ENCODE assay signal across 8 cellular contexts in genomic region chr12:111033281-111034147, GRCh38. TPM values are rescaled to one million over a fixed set of nuclear protein-coding genes. Genes with fewer than 3 reads are reported as not detected.
A peak's percentile ranks its signal among the peaks of the same experiment; 100 is the strongest.
DNase-seq lines count a peak whose midpoint lies in the region; ATAC-seq, FAIRE-seq and TF ChIP-seq lines count a peak whose summit lies in the region.

No MANE protein-coding gene starts in this region.

- TF ChIP-seq POLR2A in HCT116 (IDR thresholded peaks at IDR 0.05; ENCODE audit: borderline replicate concordance, extremely low read depth, insufficient read depth, insufficient read length): no peak

- peaks cover 0 to 5% of the 10 kb centered on the region in 2 donors for H3K36me3 Mint-ChIP-seq in CD14-positive monocyte
- no peaks in the 10 kb centered on the region for H3K36me3 Mint-ChIP-seq in WTC11

- H3K27ac Mint-ChIP-seq in CD14-positive monocyte: no peak overlapping the region
- H3K27ac Mint-ChIP-seq in WTC11: no peak overlapping the region

- H3K4me3 ChIP-seq in HCT116 (replicated peaks in 1 of 2; ENCODE audit: low read depth in 1 of 2, low read length in 2 of 2) (no peak overlapping the region), liver (ENCODE audit: low read depth in 1 of 3, low read length in 3 of 3) (peak overlapping the region; percentile 66 to 73 (median 69)), lower lobe of right lung (no peak overlapping the region), pancreas (peak overlapping the region in 1 of 4 donors; percentile 26)

- H3K27ac ChIP-seq in HCT116 (ENCODE audit: low read depth, low read length): no peak overlapping the region
- H3K27ac ChIP-seq in liver (ENCODE audit: low read depth in 1 of 2, low read length in 2 of 2): no peak overlapping the region
- no peak overlapping the region for H3K27ac ChIP-seq in lower lobe of right lung
- no peak overlapping the region for H3K27ac ChIP-seq in pancreas

- DNase-seq in CD14-positive monocyte (ENCODE audit: low spot score) (no peak), HCT116 (ENCODE audit: low read depth, low spot score) (no peak), WTC11 (ENCODE audit: low spot score) (peak; percentile 77), NCI-H345 treated with DMSO at 0.1 percent for 48 hours (lab: John Stamatoyannopoulos, UW; ENCODE audit: unreplicated experiment) (no peak), SKM-1 treated with dmso at 0.1 percent for 144 hours (lab: John Stamatoyannopoulos, UW; ENCODE audit: unreplicated experiment) (no peak), lower lobe of right lung (no peak), pancreas (no peak)

- H3K79me2 ChIP-seq in HCT116 (ENCODE audit: insufficient read depth, low read length): no peaks in the 10 kb centered on the region

- peaks cover 24% of the 10 kb centered on the region for H3K4me1 Mint-ChIP-seq in CD14-positive monocyte
- H3K4me1 Mint-ChIP-seq in WTC11: peaks cover 52% of the 10 kb centered on the region

- 2% methylated on average over 96 of the region's 96 CpGs for WGBS in liver
- WGBS in pancreas, 2 donors: 2% methylated on average over 57 to 96 of the region's 96 CpGs

- H3K9me3 Mint-ChIP-seq in CD14-positive monocyte: peaks cover 0 to 19% (median 12%) of the 10 kb centered on the region in 7 donors
- no peaks in the 10 kb centered on the region for H3K9me3 Mint-ChIP-seq in WTC11

- no TSS peak for BruUV-seq in HCT116 (replicated peaks; lab: Mats Ljungman, UMichigan)

- no peak for ATAC-seq in HCT116
- peak; percentile 23 for ATAC-seq in WTC11
- ATAC-seq in lower lobe of right lung: no peak
- ATAC-seq in pancreas: no peak

- H4K20me1 ChIP-seq in HCT116 (ENCODE audit: insufficient read depth): no peaks in the 10 kb centered on the region

- TF ChIP-seq RAD21 in HCT116 (IDR thresholded peaks at IDR 0.05; ENCODE audit: low read depth) (no peak), liver (IDR thresholded peaks at IDR 0.05) (no peak)

- H3K9me3 ChIP-seq in HCT116 (ENCODE audit: control insufficient read depth in 1 of 2, insufficient read depth in 1 of 2, low read depth in 1 of 2, low read length in 2 of 2) (no peaks in the 10 kb centered on the region), liver (ENCODE audit: control insufficient read depth in 4 of 4, low read length in 3 of 4) (no peaks in the 10 kb centered on the region), lower lobe of right lung (no peaks in the 10 kb centered on the region), pancreas (no peaks in the 10 kb centered on the region)

- CTCF ChIA-PET in HCT116 (lab: Charles Lee): no interaction called here
- CTCF ChIA-PET in WTC11 (lab: Charles Lee): interaction anchor here (0.6 to 1.3 kb wide), 4 partner anchors 11 to 271 kb away, joined by 3 to 4 read pairs (median 3); no protein-coding TSS in a partner anchor

- H3K9ac ChIP-seq in HCT116 (ENCODE audit: low read length) (no peak overlapping the region), liver (ENCODE audit: low read depth in 1 of 2, low read length in 2 of 2) (no peak overlapping the region)

- no peak for FAIRE-seq in pancreas (lab: Jason Lieb, UNC)

- POLR2A ChIA-PET in HCT116 (lab: Charles Lee): no interaction called here
- POLR2A ChIA-PET in WTC11 (lab: Charles Lee): no interaction called here

- no peaks in the 10 kb centered on the region; a peak in 1 of 4 replicates for H3K4me1 ChIP-seq in HCT116 (ENCODE audit: control insufficient read depth in 1 of 2, insufficient read depth in 2 of 2, low read length in 2 of 2)
- H3K4me1 ChIP-seq in liver (ENCODE audit: control insufficient read depth in 4 of 4, insufficient read depth in 4 of 4, low read length in 3 of 4): peaks cover 14 to 49% (median 39%) of the 10 kb centered on the region in 4 donors
- H3K4me1 ChIP-seq in lower lobe of right lung: no peaks in the 10 kb centered on the region
- H3K4me1 ChIP-seq in pancreas: peaks cover 0 to 5% (median 0%) of the 10 kb centered on the region in 3 donors

- RAD21 ChIA-PET in HCT116 (lab: Charles Lee; ENCODE audit: low non-redundant PET in 1 of 2, low total read pairs in 2 of 2, uncharacterized antibody in 2 of 2, unreplicated experiment in 2 of 2): interaction anchor here in 1 of 2 experiments (0.6 kb wide), 1 partner anchor 8 kb away, joined by 3 read pairs; no protein-coding TSS in a partner anchor

- H3K27me3 ChIP-seq in HCT116 (ENCODE audit: insufficient read depth, low read length) (0 out of 2 replicates have a peak, but pooled peaks cover 7% of the 10 kb centered on the region), liver (ENCODE audit: control insufficient read depth in 4 of 4, insufficient read depth in 4 of 4, low read length in 3 of 4) (no peaks in the 10 kb centered on the region), lower lobe of right lung (ENCODE audit: low read depth) (peaks cover 88% of the 10 kb centered on the region), pancreas (peaks cover 0 to 43% (median 8%) of the 10 kb centered on the region in 4 donors)

- H3K4me3 Mint-ChIP-seq in CD14-positive monocyte (peak overlapping the region in 1 of 2 donors; percentile 77), WTC11 (peak overlapping the region; percentile 68)

- H2AFZ ChIP-seq in HCT116 (ENCODE audit: low read depth, low read length, poor library complexity, severe bottlenecking): no peak overlapping the region

- peak; percentile 30 for TF ChIP-seq CTCF in CD14-positive monocyte (IDR thresholded peaks at IDR 0.05)
- TF ChIP-seq CTCF in HCT116 (IDR thresholded peaks at IDR 0.05 in 2 of 3, conservative IDR thresholded peaks at IDR 0.05 in 1 of 3; ENCODE audit: borderline replicate concordance in 1 of 3, insufficient read depth in 1 of 3, low read depth in 2 of 3, low read length in 2 of 3): peak in 2 of 3 experiments; percentile 22 to 33; a peak in 3 of 6 replicates
- peak; percentile 72 for TF ChIP-seq CTCF in WTC11 (IDR thresholded peaks at IDR 0.05)
- no peak for TF ChIP-seq CTCF in liver (IDR thresholded peaks at IDR 0.05; ENCODE audit: low read depth, low read length, missing input control)
- TF ChIP-seq CTCF in lower lobe of right lung (IDR thresholded peaks at IDR 0.05): no peak
- TF ChIP-seq CTCF in pancreas (IDR thresholded peaks at IDR 0.05): no peak

- H3K27me3 Mint-ChIP-seq in CD14-positive monocyte (ENCODE audit: low read depth in 3 of 3): peaks cover 68 to 87% (median 71%) of the 10 kb centered on the region in 3 donors
- peaks cover 35% of the 10 kb centered on the region for H3K27me3 Mint-ChIP-seq in WTC11 (ENCODE audit: low read depth)

- intact Hi-C loops in CD14-positive monocyte (cut with micrococcal nuclease) (no loop called here), HCT116 (cut with micrococcal nuclease) (no loop called here), lower lobe of right lung (cut with DNase I) (no loop called here), pancreas (cut with DNase I) (no loop called here)

- H3K9me2 ChIP-seq in HCT116 (ENCODE audit: insufficient read depth): no peaks in the 10 kb centered on the region

- no peak overlapping the region for H3K4me2 ChIP-seq in HCT116 (ENCODE audit: low read length)

- H3K36me3 ChIP-seq in HCT116 (ENCODE audit: control insufficient read depth in 1 of 2, insufficient read depth in 2 of 2, low read length in 2 of 2) (no peaks in the 10 kb centered on the region), liver (ENCODE audit: control insufficient read depth in 4 of 4, insufficient read depth in 3 of 4, low read depth in 1 of 4, low read length in 3 of 4) (no peaks in the 10 kb centered on the region), lower lobe of right lung (no peaks in the 10 kb centered on the region), pancreas (no peaks in the 10 kb centered on the region)

TF ChIP-seq in HCT116, 20 proteins besides CTCF, POLR2A, EP300 and RAD21 (continues in another document):
- TF ChIP-seq ELF1 (IDR thresholded peaks at IDR 0.05; ENCODE audit: borderline replicate concordance, low read depth) (no peak), SIN3A (IDR thresholded peaks at IDR 0.05; ENCODE audit: low read depth) (no peak)

TF ChIP-seq in WTC11, 78 proteins besides CTCF, POLR2A, EP300 and RAD21 (continues in another document):
- 0 out of 2 replicates have a peak, but pooled peaks have one; percentile 42 for TF ChIP-seq MAX (CRISPR knock-in tag; IDR thresholded peaks at IDR 0.05)

TF ChIP-seq in liver, 16 proteins besides CTCF, POLR2A, EP300 and RAD21 (continues in another document):
- TF ChIP-seq HNF4A (conservative IDR thresholded peaks at IDR 0.05): no peak
- TF ChIP-seq SP1 (IDR thresholded peaks at IDR 0.05): no peak
- no peak for TF ChIP-seq FOXA1 (IDR thresholded peaks at IDR 0.05)
- TF ChIP-seq MAX (IDR thresholded peaks at IDR 0.05): no peak
- no peak for TF ChIP-seq JUND (IDR thresholded peaks at IDR 0.05)
- TF ChIP-seq EGR1 (IDR thresholded peaks at IDR 0.05; ENCODE audit: low read depth in 2 of 2): no peak
- TF ChIP-seq ATF3 (IDR thresholded peaks at IDR 0.05): no peak
- no peak for TF ChIP-seq ZBTB33 (IDR thresholded peaks at IDR 0.05)

RNA-seq across cellular contexts. Expression of gene CUX2, which starts 0.5 kb away (rescaled TPM):
- polyA plus RNA-seq in CD14-positive monocyte (not detected), liver (1 to 10 TPM; 2.2 to 7.6 TPM), pancreas (under 1 TPM; under 0.01 to 0.04 TPM)
- total RNA-seq in HCT116 (2021; ENCODE audit: unreplicated experiment) (0.02 TPM), WTC11 (2021) (5.9 to 6.9 TPM (median 6.3 TPM) in 3 replicates), liver (1 to 10 TPM; 1.1 to 7.7 TPM), lower lobe of right lung (not detected), pancreas (under 1 TPM; 0.03 to 0.16 (median 0.07) TPM)
- polyA plus RNA-seq in HCT116 (2012): 0.04 and 0.05 TPM in 2 replicates

Comparison
In these comparisons a context has a peak if more than half of its experiments do, and no peak if none do; other contexts are left out.
1. CTCF ChIP-seq: peak in CD14-positive monocyte (single experiment), HCT116 (2 of 3) and WTC11 (single experiment); none in liver (single experiment), lower lobe of right lung (single experiment) and pancreas (0 of 4).
2. H3K4me3 ChIP-seq: peak in liver (3 of 3); none in HCT116 (0 of 2) and lower lobe of right lung (single experiment).